ENCODE assay signal across 9 cellular contexts in the genomic region with DNA sequence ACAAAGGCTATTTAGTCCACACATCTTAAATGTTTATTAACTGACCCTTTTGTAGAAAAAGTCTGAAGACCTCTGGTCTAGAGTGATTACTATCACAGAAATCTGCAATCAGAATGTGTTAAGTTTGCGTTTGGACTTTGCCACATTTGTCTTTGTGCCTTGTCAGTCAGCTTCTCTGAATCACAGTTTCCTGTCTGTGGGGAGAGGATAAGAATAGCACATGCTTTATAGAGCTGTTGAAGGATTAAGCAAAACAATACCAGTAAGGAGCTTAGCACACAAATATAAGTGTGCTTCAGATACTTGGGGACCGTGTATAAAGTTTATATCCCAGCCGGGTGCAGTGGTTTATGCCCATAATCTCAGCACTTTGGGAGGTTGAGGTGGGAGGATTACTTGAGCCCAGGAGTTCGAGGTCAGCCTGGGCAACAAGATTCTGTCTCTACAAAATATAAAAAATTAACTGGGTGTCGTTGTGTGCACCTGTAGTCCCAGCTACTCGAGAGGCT.
DNase-seq lines count a peak whose midpoint lies in the region; ATAC-seq and TF ChIP-seq lines count a peak whose summit lies in the region.
"Had no signal": no experiment of that assay in that cellular context is flagged by ENCODE, and none has a peak within 500 bp of the region (broad histone marks: within the 10 kb centered on the region; RNA-seq: fewer than 3 reads in every experiment).

No MANE protein-coding gene starts in this region.

- H3K36me3 ChIP-seq in WERI-Rb-1, result no peaks in the 10 kb centered on the region
- H3K36me3 ChIP-seq in cardiac muscle cell, result no peaks in the 10 kb centered on the region
- no peaks in the 10 kb centered on the region for H3K36me3 ChIP-seq in thymus (ENCODE audit: control insufficient read depth, insufficient read depth)
- no peaks in the 10 kb centered on the region for H3K36me3 ChIP-seq in tibial artery

- DNase-seq in GM04504 (ENCODE audit: low read depth), result peak; percentile 48
- peak; percentile 53 for DNase-seq in WERI-Rb-1
- DNase-seq in cardiac muscle cell (ENCODE audit: low read depth in 1 of 2, low spot score in 1 of 2), result peak; percentile 7 to 67
- DNase-seq in stimulated activated CD4-positive, alpha-beta T cell treated with anti-CD3 and anti-CD28 coated beads, Interleukin-4, amount 100 ng/mL, for 1 hour, result no peak
- DNase-seq in tibial artery, result no peak

- TF ChIP-seq CTCF in WERI-Rb-1 (IDR thresholded peaks at IDR 0.05; ENCODE audit: low read depth, low read length) (no peak), cardiac muscle cell (IDR thresholded peaks at IDR 0.05; ENCODE audit: low read depth, low read length) (no peak), tibial artery (IDR thresholded peaks at IDR 0.05) (no peak)

- no peaks in the 10 kb centered on the region for H3K27me3 ChIP-seq in WERI-Rb-1 (ENCODE audit: insufficient read depth, low read depth, severe bottlenecking)
- no peaks in the 10 kb centered on the region for H3K27me3 ChIP-seq in cardiac muscle cell
- no peaks in the 10 kb centered on the region for H3K27me3 ChIP-seq in thymus (ENCODE audit: control insufficient read depth, insufficient read depth)
- no peaks in the 10 kb centered on the region for H3K27me3 ChIP-seq in tibial artery

- H3K4me1 ChIP-seq in cardiac muscle cell (ENCODE audit: low read depth), result peaks cover 3% of the 10 kb centered on the region
- peaks cover 19% of the 10 kb centered on the region for H3K4me1 ChIP-seq in thymus (ENCODE audit: control insufficient read depth, insufficient read depth, low read length)
- H3K4me1 ChIP-seq in tibial artery, result peaks cover 0 to 5% (median 0%) of the 10 kb centered on the region in 4 donors

- H3K4me3 ChIP-seq in WERI-Rb-1 (ENCODE audit: low read depth, low read length) (peak overlapping the region; percentile 53), cardiac muscle cell (no peak overlapping the region), thymus (ENCODE audit: low read length) (no peak overlapping the region), tibial artery (no peak overlapping the region)

- intact Hi-C loops in tibial artery (cut with DNase I; ENCODE audit: low total_unique reads), result no loop called here

- 20% methylated on average over 6 of the region's 6 CpGs for WGBS in thymus

- peak overlapping the region; percentile 41; the same call in 1 of the 2 replicates for H3K27ac ChIP-seq in WERI-Rb-1
- no peak overlapping the region for H3K27ac ChIP-seq in cardiac muscle cell
- peak overlapping the region; percentile 90 for H3K27ac ChIP-seq in thymus (ENCODE audit: low read depth)
- H3K27ac ChIP-seq in tibial artery, result no peak overlapping the region
- H3K27ac ChIP-seq: VCaP had no signal

- ATAC-seq in GM21367 (IDR thresholded peaks at IDR 0.05; ENCODE audit: unreplicated experiment), result peak; percentile 84
- peak; percentile 76 for ATAC-seq in HG03571 (IDR thresholded peaks at IDR 0.05; ENCODE audit: unreplicated experiment)

- H3K9me3 ChIP-seq in WERI-Rb-1 (ENCODE audit: severe bottlenecking) (no peaks in the 10 kb centered on the region), cardiac muscle cell (ENCODE audit: low read depth) (no peaks in the 10 kb centered on the region), thymus (ENCODE audit: control insufficient read depth) (no peaks in the 10 kb centered on the region), tibial artery (no peaks in the 10 kb centered on the region)

Comparison
In these comparisons a context has a peak if more than half of its experiments do, and no peak if none do; other contexts are left out.
1. DNase-seq: peak in GM04504 (single experiment), WERI-Rb-1 (single experiment) and cardiac muscle cell (2 of 2); none in stimulated activated CD4-positive, alpha-beta T cell treated with anti-CD3 and anti-CD28 coated beads, Interleukin-4, amount 100 ng/mL, for 1 hour (single experiment) and tibial artery (0 of 2).
2. H3K27ac ChIP-seq: peak in WERI-Rb-1 (single experiment) and thymus (single experiment); none in cardiac muscle cell (single experiment) and tibial artery (0 of 2).